In the genomic region with DNA sequence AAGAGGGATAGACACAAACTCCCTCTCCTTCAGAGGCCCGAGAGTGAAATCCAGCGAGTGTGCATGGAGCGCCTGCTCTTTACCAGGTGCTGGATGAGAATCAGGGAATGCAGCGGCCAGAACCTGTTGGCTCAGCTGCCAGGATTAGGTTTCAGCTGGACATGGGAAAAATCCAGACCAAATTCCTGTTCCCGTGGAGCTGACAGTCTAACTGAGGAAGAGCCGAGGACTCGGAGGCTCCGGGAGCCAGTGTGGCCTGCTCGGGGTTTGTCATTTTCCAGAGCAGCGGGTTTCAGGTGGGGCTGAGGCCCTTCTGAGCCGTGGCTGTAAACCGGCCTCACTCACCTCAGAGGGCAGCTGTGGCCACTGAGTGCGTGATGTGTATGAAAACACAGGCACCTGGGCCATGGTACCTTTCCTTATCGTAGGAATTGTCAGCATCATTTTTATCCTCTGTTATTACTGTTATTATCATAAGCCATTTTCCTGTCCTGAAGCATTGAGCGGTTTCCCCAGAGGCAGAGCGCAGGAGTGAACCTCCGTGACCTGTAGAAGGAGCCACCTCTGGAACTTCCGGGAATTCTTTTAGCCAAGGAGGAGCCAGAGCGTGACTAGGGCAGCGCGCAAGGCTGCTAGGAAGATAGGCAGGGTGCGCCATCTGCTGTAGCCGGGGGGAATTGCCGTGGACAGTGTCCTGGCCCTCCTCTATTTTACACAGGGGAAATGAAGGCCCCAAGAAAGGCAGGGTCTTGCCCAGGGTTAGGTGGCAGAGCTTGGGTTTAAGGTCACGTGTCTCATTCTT, we compare ENCODE assay signal across 1 cellular context.
TF ChIP-seq lines count a peak whose summit lies in the region.

No MANE protein-coding gene starts in this region.

TF ChIP-seq in HepG2, 621 proteins besides CTCF, POLR2A, EP300 and RAD21 (continued from another document and continues in another):
- TF ChIP-seq ZFP90 (CRISPR knock-in tag; IDR thresholded peaks at IDR 0.05; ENCODE audit: borderline replicate concordance), result peak; percentile 78; the same call in 1 of the 2 replicates
- TF ChIP-seq TGIF2 (CRISPR knock-in tag; IDR thresholded peaks at IDR 0.05), result peak; percentile 60; the same call in 1 of the 2 replicates
- TF ChIP-seq, protein P1, sequence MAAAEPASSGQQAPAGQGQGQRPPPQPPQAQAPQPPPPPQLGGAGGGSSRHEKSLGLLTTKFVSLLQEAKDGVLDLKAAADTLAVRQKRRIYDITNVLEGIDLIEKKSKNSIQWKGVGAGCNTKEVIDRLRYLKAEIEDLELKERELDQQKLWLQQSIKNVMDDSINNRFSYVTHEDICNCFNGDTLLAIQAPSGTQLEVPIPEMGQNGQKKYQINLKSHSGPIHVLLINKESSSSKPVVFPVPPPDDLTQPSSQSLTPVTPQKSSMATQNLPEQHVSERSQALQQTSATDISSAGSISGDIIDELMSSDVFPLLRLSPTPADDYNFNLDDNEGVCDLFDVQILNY (CRISPR knock-in tag; conservative IDR thresholded peaks at IDR 0.05), result 0 out of 2 replicates have a peak, but pooled peaks have one; percentile 47
- TF ChIP-seq FOXA3 (CRISPR knock-in tag; IDR thresholded peaks at IDR 0.05), result no peak; the same call in 1 of the 2 replicates
- peak; percentile 79 for TF ChIP-seq YY1 (IDR thresholded peaks at IDR 0.05; ENCODE audit: insufficient read depth, insufficient replicate concordance, low read depth, low read length)
- TF ChIP-seq HDAC1 (CRISPR knock-in tag; IDR thresholded peaks at IDR 0.05), result no peak; the same call in none of the 2 replicates
- TF ChIP-seq PLRG1 (conservative IDR thresholded peaks at IDR 0.05), result no peak
- no peak for TF ChIP-seq IRX3 (CRISPR knock-in tag; IDR thresholded peaks at IDR 0.05; ENCODE audit: borderline replicate concordance, low read depth)
- TF ChIP-seq, protein P2, sequence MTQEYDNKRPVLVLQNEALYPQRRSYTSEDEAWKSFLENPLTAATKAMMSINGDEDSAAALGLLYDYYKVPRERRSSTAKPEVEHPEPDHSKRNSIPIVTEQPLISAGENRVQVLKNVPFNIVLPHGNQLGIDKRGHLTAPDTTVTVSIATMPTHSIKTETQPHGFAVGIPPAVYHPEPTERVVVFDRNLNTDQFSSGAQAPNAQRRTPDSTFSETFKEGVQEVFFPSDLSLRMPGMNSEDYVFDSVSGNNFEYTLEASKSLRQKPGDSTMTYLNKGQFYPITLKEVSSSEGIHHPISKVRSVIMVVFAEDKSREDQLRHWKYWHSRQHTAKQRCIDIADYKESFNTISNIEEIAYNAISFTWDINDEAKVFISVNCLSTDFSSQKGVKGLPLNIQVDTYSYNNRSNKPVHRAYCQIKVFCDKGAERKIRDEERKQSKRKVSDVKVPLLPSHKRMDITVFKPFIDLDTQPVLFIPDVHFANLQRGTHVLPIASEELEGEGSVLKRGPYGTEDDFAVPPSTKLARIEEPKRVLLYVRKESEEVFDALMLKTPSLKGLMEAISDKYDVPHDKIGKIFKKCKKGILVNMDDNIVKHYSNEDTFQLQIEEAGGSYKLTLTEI (CRISPR knock-in tag; conservative IDR thresholded peaks at IDR 0.05), result no peak
- TF ChIP-seq SPEN (CRISPR knock-in tag; IDR thresholded peaks at IDR 0.05; ENCODE audit: low read depth), result peak; percentile 88
- TF ChIP-seq ARHGAP35 (CRISPR knock-in tag; IDR thresholded peaks at IDR 0.05; ENCODE audit: borderline replicate concordance), result 0 out of 2 replicates have a peak, but pooled peaks have one; percentile 75
- TF ChIP-seq MED1 (CRISPR knock-in tag; IDR thresholded peaks at IDR 0.05), result peak; percentile 77
- no peak for TF ChIP-seq NCOA5 (CRISPR knock-in tag; IDR thresholded peaks at IDR 0.05)
- TF ChIP-seq SOX5 (CRISPR knock-in tag; IDR thresholded peaks at IDR 0.05; ENCODE audit: borderline replicate concordance), result peak; percentile 78; the same call in 1 of the 2 replicates
- TF ChIP-seq FOSL1 (CRISPR knock-in tag; IDR thresholded peaks at IDR 0.05; ENCODE audit: borderline replicate concordance), result no peak; the same call in 1 of the 2 replicates
- peak; percentile 46; the same call in 1 of the 2 replicates for TF ChIP-seq HCFC1 (IDR thresholded peaks at IDR 0.05; ENCODE audit: low read depth, low read length)
- peak; percentile 95 for TF ChIP-seq ZFX (CRISPR knock-in tag; IDR thresholded peaks at IDR 0.05; ENCODE audit: low read depth)
- peak; percentile 89 for TF ChIP-seq TBX2 (CRISPR knock-in tag; IDR thresholded peaks at IDR 0.05; ENCODE audit: borderline replicate concordance)
- TF ChIP-seq, protein P3, sequence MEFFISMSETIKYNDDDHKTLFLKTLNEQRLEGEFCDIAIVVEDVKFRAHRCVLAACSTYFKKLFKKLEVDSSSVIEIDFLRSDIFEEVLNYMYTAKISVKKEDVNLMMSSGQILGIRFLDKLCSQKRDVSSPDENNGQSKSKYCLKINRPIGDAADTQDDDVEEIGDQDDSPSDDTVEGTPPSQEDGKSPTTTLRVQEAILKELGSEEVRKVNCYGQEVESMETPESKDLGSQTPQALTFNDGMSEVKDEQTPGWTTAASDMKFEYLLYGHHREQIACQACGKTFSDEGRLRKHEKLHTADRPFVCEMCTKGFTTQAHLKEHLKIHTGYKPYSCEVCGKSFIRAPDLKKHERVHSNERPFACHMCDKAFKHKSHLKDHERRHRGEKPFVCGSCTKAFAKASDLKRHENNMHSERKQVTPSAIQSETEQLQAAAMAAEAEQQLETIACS (CRISPR knock-in tag; IDR thresholded peaks at IDR 0.05), result 0 out of 2 replicates have a peak, but pooled peaks have one; percentile 18
- TF ChIP-seq ZBTB8A (CRISPR knock-in tag; IDR thresholded peaks at IDR 0.05; ENCODE audit: borderline replicate concordance, low read depth), result no peak; the same call in 1 of the 2 replicates
- peak; percentile 88 for TF ChIP-seq PHF20 (CRISPR knock-in tag; IDR thresholded peaks at IDR 0.05)
- TF ChIP-seq, protein P4, sequence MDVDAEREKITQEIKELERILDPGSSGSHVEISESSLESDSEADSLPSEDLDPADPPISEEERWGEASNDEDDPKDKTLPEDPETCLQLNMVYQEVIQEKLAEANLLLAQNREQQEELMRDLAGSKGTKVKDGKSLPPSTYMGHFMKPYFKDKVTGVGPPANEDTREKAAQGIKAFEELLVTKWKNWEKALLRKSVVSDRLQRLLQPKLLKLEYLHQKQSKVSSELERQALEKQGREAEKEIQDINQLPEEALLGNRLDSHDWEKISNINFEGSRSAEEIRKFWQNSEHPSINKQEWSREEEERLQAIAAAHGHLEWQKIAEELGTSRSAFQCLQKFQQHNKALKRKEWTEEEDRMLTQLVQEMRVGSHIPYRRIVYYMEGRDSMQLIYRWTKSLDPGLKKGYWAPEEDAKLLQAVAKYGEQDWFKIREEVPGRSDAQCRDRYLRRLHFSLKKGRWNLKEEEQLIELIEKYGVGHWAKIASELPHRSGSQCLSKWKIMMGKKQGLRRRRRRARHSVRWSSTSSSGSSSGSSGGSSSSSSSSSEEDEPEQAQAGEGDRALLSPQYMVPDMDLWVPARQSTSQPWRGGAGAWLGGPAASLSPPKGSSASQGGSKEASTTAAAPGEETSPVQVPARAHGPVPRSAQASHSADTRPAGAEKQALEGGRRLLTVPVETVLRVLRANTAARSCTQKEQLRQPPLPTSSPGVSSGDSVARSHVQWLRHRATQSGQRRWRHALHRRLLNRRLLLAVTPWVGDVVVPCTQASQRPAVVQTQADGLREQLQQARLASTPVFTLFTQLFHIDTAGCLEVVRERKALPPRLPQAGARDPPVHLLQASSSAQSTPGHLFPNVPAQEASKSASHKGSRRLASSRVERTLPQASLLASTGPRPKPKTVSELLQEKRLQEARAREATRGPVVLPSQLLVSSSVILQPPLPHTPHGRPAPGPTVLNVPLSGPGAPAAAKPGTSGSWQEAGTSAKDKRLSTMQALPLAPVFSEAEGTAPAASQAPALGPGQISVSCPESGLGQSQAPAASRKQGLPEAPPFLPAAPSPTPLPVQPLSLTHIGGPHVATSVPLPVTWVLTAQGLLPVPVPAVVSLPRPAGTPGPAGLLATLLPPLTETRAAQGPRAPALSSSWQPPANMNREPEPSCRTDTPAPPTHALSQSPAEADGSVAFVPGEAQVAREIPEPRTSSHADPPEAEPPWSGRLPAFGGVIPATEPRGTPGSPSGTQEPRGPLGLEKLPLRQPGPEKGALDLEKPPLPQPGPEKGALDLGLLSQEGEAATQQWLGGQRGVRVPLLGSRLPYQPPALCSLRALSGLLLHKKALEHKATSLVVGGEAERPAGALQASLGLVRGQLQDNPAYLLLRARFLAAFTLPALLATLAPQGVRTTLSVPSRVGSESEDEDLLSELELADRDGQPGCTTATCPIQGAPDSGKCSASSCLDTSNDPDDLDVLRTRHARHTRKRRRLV (CRISPR knock-in tag; IDR thresholded peaks at IDR 0.05), result no peak
- TF ChIP-seq CCAR2 (optimal IDR thresholded peaks at IDR 0.05; ENCODE audit: low read depth, low read length), result no peak
- no peak for TF ChIP-seq MLLT10 (CRISPR knock-in tag; IDR thresholded peaks at IDR 0.05)
- peak; percentile 40; the same call in 1 of the 2 replicates for TF ChIP-seq ZNF83 (CRISPR knock-in tag; IDR thresholded peaks at IDR 0.05; ENCODE audit: borderline replicate concordance)
- peak; percentile 91 for TF ChIP-seq POLR2G (IDR thresholded peaks at IDR 0.05; ENCODE audit: low read depth, low read length)
- TF ChIP-seq, protein P5, sequence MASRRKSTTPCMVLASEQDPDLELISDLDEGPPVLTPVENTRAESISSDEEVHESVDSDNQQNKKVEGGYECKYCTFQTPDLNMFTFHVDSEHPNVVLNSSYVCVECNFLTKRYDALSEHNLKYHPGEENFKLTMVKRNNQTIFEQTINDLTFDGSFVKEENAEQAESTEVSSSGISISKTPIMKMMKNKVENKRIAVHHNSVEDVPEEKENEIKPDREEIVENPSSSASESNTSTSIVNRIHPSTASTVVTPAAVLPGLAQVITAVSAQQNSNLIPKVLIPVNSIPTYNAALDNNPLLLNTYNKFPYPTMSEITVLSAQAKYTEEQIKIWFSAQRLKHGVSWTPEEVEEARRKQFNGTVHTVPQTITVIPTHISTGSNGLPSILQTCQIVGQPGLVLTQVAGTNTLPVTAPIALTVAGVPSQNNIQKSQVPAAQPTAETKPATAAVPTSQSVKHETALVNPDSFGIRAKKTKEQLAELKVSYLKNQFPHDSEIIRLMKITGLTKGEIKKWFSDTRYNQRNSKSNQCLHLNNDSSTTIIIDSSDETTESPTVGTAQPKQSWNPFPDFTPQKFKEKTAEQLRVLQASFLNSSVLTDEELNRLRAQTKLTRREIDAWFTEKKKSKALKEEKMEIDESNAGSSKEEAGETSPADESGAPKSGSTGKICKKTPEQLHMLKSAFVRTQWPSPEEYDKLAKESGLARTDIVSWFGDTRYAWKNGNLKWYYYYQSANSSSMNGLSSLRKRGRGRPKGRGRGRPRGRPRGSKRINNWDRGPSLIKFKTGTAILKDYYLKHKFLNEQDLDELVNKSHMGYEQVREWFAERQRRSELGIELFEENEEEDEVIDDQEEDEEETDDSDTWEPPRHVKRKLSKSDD (CRISPR knock-in tag; IDR thresholded peaks at IDR 0.05; ENCODE audit: low read depth), result peak; percentile 82; the same call in 1 of the 2 replicates
- TF ChIP-seq ETV6 (CRISPR knock-in tag; conservative IDR thresholded peaks at IDR 0.05), result peak; percentile 62
- no peak for TF ChIP-seq TMF1 (CRISPR knock-in tag; IDR thresholded peaks at IDR 0.05; ENCODE audit: low read depth)
- TF ChIP-seq GTF3A (CRISPR knock-in tag; conservative IDR thresholded peaks at IDR 0.05), result peak; percentile 89; the same call in 1 of the 2 replicates
- TF ChIP-seq, protein P6, sequence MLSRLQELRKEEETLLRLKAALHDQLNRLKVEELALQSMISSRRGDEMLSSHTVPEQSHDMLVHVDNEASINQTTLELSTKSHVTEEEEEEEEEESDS (CRISPR knock-in tag; IDR thresholded peaks at IDR 0.05; ENCODE audit: borderline replicate concordance), result no peak
- TF ChIP-seq, protein P7, sequence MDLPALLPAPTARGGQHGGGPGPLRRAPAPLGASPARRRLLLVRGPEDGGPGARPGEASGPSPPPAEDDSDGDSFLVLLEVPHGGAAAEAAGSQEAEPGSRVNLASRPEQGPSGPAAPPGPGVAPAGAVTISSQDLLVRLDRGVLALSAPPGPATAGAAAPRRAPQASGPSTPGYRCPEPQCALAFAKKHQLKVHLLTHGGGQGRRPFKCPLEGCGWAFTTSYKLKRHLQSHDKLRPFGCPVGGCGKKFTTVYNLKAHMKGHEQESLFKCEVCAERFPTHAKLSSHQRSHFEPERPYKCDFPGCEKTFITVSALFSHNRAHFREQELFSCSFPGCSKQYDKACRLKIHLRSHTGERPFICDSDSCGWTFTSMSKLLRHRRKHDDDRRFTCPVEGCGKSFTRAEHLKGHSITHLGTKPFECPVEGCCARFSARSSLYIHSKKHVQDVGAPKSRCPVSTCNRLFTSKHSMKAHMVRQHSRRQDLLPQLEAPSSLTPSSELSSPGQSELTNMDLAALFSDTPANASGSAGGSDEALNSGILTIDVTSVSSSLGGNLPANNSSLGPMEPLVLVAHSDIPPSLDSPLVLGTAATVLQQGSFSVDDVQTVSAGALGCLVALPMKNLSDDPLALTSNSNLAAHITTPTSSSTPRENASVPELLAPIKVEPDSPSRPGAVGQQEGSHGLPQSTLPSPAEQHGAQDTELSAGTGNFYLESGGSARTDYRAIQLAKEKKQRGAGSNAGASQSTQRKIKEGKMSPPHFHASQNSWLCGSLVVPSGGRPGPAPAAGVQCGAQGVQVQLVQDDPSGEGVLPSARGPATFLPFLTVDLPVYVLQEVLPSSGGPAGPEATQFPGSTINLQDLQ (CRISPR knock-in tag; IDR thresholded peaks at IDR 0.05), result 0 out of 2 replicates have a peak, but pooled peaks have one; percentile 24
- TF ChIP-seq CHD4 (IDR thresholded peaks at IDR 0.05; ENCODE audit: borderline replicate concordance, low read length), result no peak
- TF ChIP-seq, protein P8, sequence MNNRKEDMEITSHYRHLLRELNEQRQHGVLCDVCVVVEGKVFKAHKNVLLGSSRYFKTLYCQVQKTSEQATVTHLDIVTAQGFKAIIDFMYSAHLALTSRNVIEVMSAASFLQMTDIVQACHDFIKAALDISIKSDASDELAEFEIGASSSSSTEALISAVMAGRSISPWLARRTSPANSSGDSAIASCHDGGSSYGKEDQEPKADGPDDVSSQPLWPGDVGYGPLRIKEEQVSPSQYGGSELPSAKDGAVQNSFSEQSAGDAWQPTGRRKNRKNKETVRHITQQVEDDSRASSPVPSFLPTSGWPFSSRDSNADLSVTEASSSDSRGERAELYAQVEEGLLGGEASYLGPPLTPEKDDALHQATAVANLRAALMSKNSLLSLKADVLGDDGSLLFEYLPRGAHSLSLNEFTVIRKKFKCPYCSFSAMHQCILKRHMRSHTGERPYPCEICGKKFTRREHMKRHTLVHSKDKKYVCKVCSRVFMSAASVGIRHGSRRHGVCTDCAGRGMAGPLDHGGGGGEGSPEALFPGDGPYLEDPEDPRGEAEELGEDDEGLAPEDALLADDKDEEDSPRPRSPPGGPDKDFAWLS (CRISPR knock-in tag; IDR thresholded peaks at IDR 0.05; ENCODE audit: borderline replicate concordance), result peak; percentile 81; the same call in 1 of the 2 replicates
- TF ChIP-seq ZNF891 (CRISPR knock-in tag; IDR thresholded peaks at IDR 0.05), result peak; percentile 56; the same call in 1 of the 2 replicates
- no peak; the same call in 1 of the 2 replicates for TF ChIP-seq ZNF550 (CRISPR knock-in tag; IDR thresholded peaks at IDR 0.05; ENCODE audit: borderline replicate concordance)
- peak; percentile 85 for TF ChIP-seq GATAD1 (CRISPR knock-in tag; IDR thresholded peaks at IDR 0.05)
- no peak for TF ChIP-seq HNRNPL (IDR thresholded peaks at IDR 0.05; ENCODE audit: low read depth, low read length)
- TF ChIP-seq IKZF1 (IDR thresholded peaks at IDR 0.05), result no peak
- peak; percentile 91 for TF ChIP-seq ZFY (CRISPR knock-in tag; IDR thresholded peaks at IDR 0.05)
- TF ChIP-seq TBL1XR1 (IDR thresholded peaks at IDR 0.05; ENCODE audit: borderline replicate concordance, low read length, partially characterized antibody), result peak; percentile 23
- TF ChIP-seq ZNF773 (CRISPR knock-in tag; IDR thresholded peaks at IDR 0.05; ENCODE audit: borderline replicate concordance), result no peak
- no peak for TF ChIP-seq U2AF2 (IDR thresholded peaks at IDR 0.05; ENCODE audit: low read depth, low read length)
- TF ChIP-seq NFKB2 (CRISPR knock-in tag; IDR thresholded peaks at IDR 0.05; ENCODE audit: borderline replicate concordance), result peak; percentile 69; the same call in 1 of the 2 replicates
